1 cellular context compared by ENCODE assay signal in genomic region chr12:63916561-63917476, GRCh38.
TF ChIP-seq lines count a peak whose summit lies in the region.

No MANE protein-coding gene starts in this region.

TF ChIP-seq in SK-N-SH, 30 proteins besides CTCF, POLR2A, EP300 and RAD21 (continued from another document):
- TF ChIP-seq REST (IDR thresholded peaks at IDR 0.05; ENCODE audit: low read depth, low read length): no peak
- TF ChIP-seq JUND (IDR thresholded peaks at IDR 0.05): no peak
- no peak for TF ChIP-seq FOSL2 (IDR thresholded peaks at IDR 0.05; ENCODE audit: borderline replicate concordance, low read depth)
- TF ChIP-seq NFIC (IDR thresholded peaks at IDR 0.05; ENCODE audit: borderline replicate concordance): no peak
- TF ChIP-seq SMC3 (IDR thresholded peaks at IDR 0.05; ENCODE audit: low read depth, low read length): no peak
- TF ChIP-seq FOXM1 (IDR thresholded peaks at IDR 0.05; ENCODE audit: low read depth): no peak
- TF ChIP-seq MEF2A (IDR thresholded peaks at IDR 0.05; ENCODE audit: borderline replicate concordance, low read depth): no peak
- TF ChIP-seq USF1 (IDR thresholded peaks at IDR 0.05; ENCODE audit: borderline replicate concordance, low read depth): no peak
- no peak for TF ChIP-seq SIN3A (IDR thresholded peaks at IDR 0.05; ENCODE audit: borderline replicate concordance, low read depth, low read length)
- TF ChIP-seq CHD2 (IDR thresholded peaks at IDR 0.05; ENCODE audit: low read length, partially characterized antibody): no peak
- TF ChIP-seq PBX3 (IDR thresholded peaks at IDR 0.05): no peak
- TF ChIP-seq NRF1 (IDR thresholded peaks at IDR 0.05; ENCODE audit: low read depth, low read length): no peak
- no peak for TF ChIP-seq ZBTB33 (IDR thresholded peaks at IDR 0.05; ENCODE audit: borderline replicate concordance, low read depth)
